9 cellular contexts compared by ENCODE assay signal in genomic region chr7:98315318-98315993, GRCh38. TPM values are rescaled to one million over a fixed set of nuclear protein-coding genes. Genes with fewer than 3 reads are reported as not detected.
A peak's percentile ranks its signal among the peaks of the same experiment; 100 is the strongest.
DNase-seq lines count a peak whose midpoint lies in the region; ATAC-seq and TF ChIP-seq lines count a peak whose summit lies in the region.
"Had no signal": no experiment of that assay in that cellular context is flagged by ENCODE, and none has a peak within 500 bp of the region (broad histone marks: within the 10 kb centered on the region; RNA-seq: fewer than 3 reads in every experiment).

No MANE protein-coding gene starts in this region.

- no peak for TF ChIP-seq POLR2A in Peyer's patch (IDR thresholded peaks at IDR 0.05)

- TF ChIP-seq CTCF in GM12864 (IDR thresholded peaks at IDR 0.05; ENCODE audit: low read depth, low read length, missing control alignments) (no peak), Peyer's patch (IDR thresholded peaks at IDR 0.05) (no peak)

- H3K4me3 ChIP-seq in GM12864 (ENCODE audit: low read depth, low read length) (no peak overlapping the region), Peyer's patch (no peak overlapping the region)

- intact Hi-C loops in activated CD4-positive, alpha-beta T cell treated with anti-CD3 and anti-CD28 coated beads for 36 hours (cut with DNase I, micrococcal nuclease): no loop called here

- H3K27me3 ChIP-seq in Peyer's patch: no peaks in the 10 kb centered on the region

- H3K36me3 Mint-ChIP-seq in T-helper 17 cell (ENCODE audit: low read depth): no peaks in the 10 kb centered on the region
- no peaks in the 10 kb centered on the region for H3K36me3 Mint-ChIP-seq in activated CD4-positive, alpha-beta T cell treated with anti-CD3 and anti-CD28 coated beads for 36 hours (ENCODE audit: low read depth)

- H3K4me1 ChIP-seq in Peyer's patch: no peaks in the 10 kb centered on the region

- peaks cover 2% of the 10 kb centered on the region for H3K4me1 Mint-ChIP-seq in T-helper 17 cell
- no peaks in the 10 kb centered on the region for H3K4me1 Mint-ChIP-seq in activated CD4-positive, alpha-beta T cell treated with anti-CD3 and anti-CD28 coated beads for 36 hours

- no peak overlapping the region for H3K27ac ChIP-seq in Peyer's patch

- ATAC-seq in GM21381 (IDR thresholded peaks at IDR 0.05; ENCODE audit: unreplicated experiment) (peak; percentile 72), HG03060 (IDR thresholded peaks at IDR 0.05; ENCODE audit: low read depth, unreplicated experiment) (peak; percentile 67), T-helper 17 cell (peak; percentile 40)
- ATAC-seq in activated CD4-positive, alpha-beta T cell treated with anti-CD3 and anti-CD28 coated beads for 36 hours: no peak

- peak; percentile 43 for DNase-seq in GM12864 (ENCODE audit: low read depth)
- DNase-seq in T-helper 17 cell: no peak
- DNase-seq in GM03348 (ENCODE audit: low spot score): no peak
- DNase-seq in Peyer's patch: no peak
- no peak for DNase-seq in activated CD4-positive, alpha-beta T cell treated with anti-CD3 and anti-CD28 coated beads for 36 hours
- no peak for DNase-seq in retina
- DNase-seq: NCI-H1105 had no signal

- H3K4me3 Mint-ChIP-seq in T-helper 17 cell: no peak overlapping the region
- no peak overlapping the region for H3K4me3 Mint-ChIP-seq in activated CD4-positive, alpha-beta T cell treated with anti-CD3 and anti-CD28 coated beads for 36 hours

- H3K9me3 Mint-ChIP-seq in activated CD4-positive, alpha-beta T cell treated with anti-CD3 and anti-CD28 coated beads for 36 hours (ENCODE audit: low read depth): no peaks in the 10 kb centered on the region

- H3K27ac Mint-ChIP-seq in T-helper 17 cell: no peak overlapping the region
- no peak overlapping the region for H3K27ac Mint-ChIP-seq in activated CD4-positive, alpha-beta T cell treated with anti-CD3 and anti-CD28 coated beads for 36 hours

- no peaks in the 10 kb centered on the region for H3K27me3 Mint-ChIP-seq in T-helper 17 cell
- no peaks in the 10 kb centered on the region for H3K27me3 Mint-ChIP-seq in activated CD4-positive, alpha-beta T cell treated with anti-CD3 and anti-CD28 coated beads for 36 hours

- POLR2A ChIA-PET in activated CD4-positive, alpha-beta T cell treated with anti-CD3 and anti-CD28 coated beads for 36 hours (lab: Charles Lee): no interaction called here

- CTCF ChIA-PET in activated CD4-positive, alpha-beta T cell treated with anti-CD3 and anti-CD28 coated beads for 36 hours (lab: Charles Lee): no interaction called here

- H3K9me3 ChIP-seq in T-helper 17 cell (ENCODE audit: control insufficient read depth, low read length, poor library complexity, severe bottlenecking): no peaks in the 10 kb centered on the region
- no peaks in the 10 kb centered on the region for H3K9me3 ChIP-seq in Peyer's patch

- peaks cover 0 to 26% (median 0%) of the 10 kb centered on the region in 3 donors for H3K36me3 ChIP-seq in Peyer's patch

RNA-seq across cellular contexts. Expression of gene BRI3, which starts 34.0 kb away (rescaled TPM):
- total RNA-seq in T-helper 17 cell (10 to 100 TPM; 67.1 to 77.1 TPM), Peyer's patch (10 to 100 TPM; 21.5 to 91.2 (median 69.6) TPM)
- total RNA-seq in activated CD4-positive, alpha-beta T cell treated with anti-CD3 and anti-CD28 coated beads for 36 hours: 10 to 100 TPM; 45.1 to 47.6 TPM
